In the genomic region with DNA sequence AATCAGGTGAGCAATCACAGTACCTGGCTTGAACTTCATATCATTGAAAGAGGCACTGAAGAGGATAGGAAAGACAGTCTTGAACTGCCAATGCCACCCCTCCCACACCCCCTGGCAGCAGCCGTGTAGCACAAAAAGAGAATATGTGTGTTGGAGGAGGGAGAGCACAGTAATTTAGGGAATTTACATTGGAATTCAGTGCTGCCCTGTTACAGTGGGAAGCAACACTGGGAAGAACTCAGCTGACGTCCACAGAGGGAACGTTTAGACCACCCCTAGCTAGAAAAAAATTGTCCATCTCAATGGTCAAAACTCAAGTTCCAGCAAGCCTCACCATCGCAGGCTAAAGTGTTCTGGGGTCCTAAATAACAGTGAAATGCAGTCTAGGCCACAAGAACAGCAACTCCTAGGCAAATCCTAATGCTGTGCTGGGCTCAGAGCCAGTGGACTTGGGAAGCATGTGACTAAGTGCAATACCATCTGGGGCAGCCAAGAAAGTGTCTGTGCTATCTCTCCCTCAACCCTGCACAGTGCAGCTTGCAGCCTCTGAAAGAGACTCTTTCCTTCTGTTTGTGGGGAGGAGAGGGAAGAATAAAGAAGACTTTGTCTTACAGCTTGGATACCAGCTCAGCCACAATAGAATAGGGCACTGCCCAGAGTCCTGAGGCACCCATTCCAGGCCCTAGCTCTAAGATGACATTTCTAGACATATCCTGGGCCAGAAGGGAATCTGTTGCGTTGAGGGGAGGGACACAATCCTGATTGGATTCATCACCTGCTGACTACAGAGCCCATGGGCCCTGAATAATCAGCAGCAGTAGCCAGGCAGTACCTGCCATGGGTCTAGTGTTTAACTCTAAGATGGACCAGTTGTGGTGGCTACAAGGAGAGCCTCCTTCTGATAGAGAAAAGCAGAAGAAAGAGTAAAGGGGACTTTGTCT, we compare ENCODE assay signal across 8 cellular contexts.
A peak's percentile ranks its signal among the peaks of the same experiment; 100 is the strongest.
DNase-seq lines count a peak whose midpoint lies in the region; ATAC-seq and TF ChIP-seq lines count a peak whose summit lies in the region.

No MANE protein-coding gene starts in this region.

- TF ChIP-seq CTCF in mammary epithelial cell (conservative IDR thresholded peaks at IDR 0.05 in 1 of 2, IDR thresholded peaks at IDR 0.05 in 1 of 2; ENCODE audit: extremely low read depth in 1 of 2, insufficient read depth in 1 of 2, low read depth in 1 of 2, low read length in 2 of 2) (no peak), thyroid gland (IDR thresholded peaks at IDR 0.05) (no peak), nephron progenitor cell (IDR thresholded peaks at IDR 0.05) (no peak), endothelial cell (IDR thresholded peaks at IDR 0.05; ENCODE audit: unreplicated experiment) (no peak)

- H3K9me3 ChIP-seq in mammary epithelial cell (replicated peaks; ENCODE audit: insufficient read depth, low read length) (no peaks in the 10 kb centered on the region), thyroid gland (no peaks in the 10 kb centered on the region)

- BruUV-seq in mammary epithelial cell (replicated peaks; lab: Mats Ljungman, UMichigan) = no TSS peak

- intact Hi-C loops in mammary epithelial cell (cut with micrococcal nuclease) (no loop called here), thyroid gland (cut with DNase I) (no loop called here)

- H3K27me3 Mint-ChIP-seq in nephron progenitor cell (ENCODE audit: low read depth, poor library complexity) (peaks cover 4% of the 10 kb centered on the region), endothelial cell (ENCODE audit: unreplicated experiment) (no peaks in the 10 kb centered on the region)

- dilution Hi-C loops in mammary epithelial cell (cut with HindIII; ENCODE audit: low sequenced_read_pairs) = no loop called here

- H3K4me3 Mint-ChIP-seq in nephron progenitor cell = no peak overlapping the region
- no peak overlapping the region for H3K4me3 Mint-ChIP-seq in endothelial cell (ENCODE audit: unreplicated experiment)

- no peak overlapping the region for H3K27ac Mint-ChIP-seq in nephron progenitor cell
- no peak overlapping the region for H3K27ac Mint-ChIP-seq in endothelial cell (ENCODE audit: unreplicated experiment)

- DNase-seq in mammary epithelial cell = peak; percentile 84
- DNase-seq in kidney tubule cell (ENCODE audit: low spot score) = peak; percentile 88
- DNase-seq in thyroid gland = peak; percentile 82 to 87
- DNase-seq in nephron progenitor cell = no peak
- no peak for DNase-seq in Kasumi-1 (lab: John Stamatoyannopoulos, UW)
- DNase-seq in endothelial cell (ENCODE audit: low spot score) = no peak

- WGBS in mammary epithelial cell (ENCODE audit: low coverage, missing lambda C conversion rate) = 0% methylated on average over 3 of the region's 5 CpGs
- 45 to 48% methylated on average over 4 to 5 of the region's 5 CpGs for WGBS in thyroid gland, 2 donors

- H3K4me1 Mint-ChIP-seq in nephron progenitor cell (peaks cover 4% of the 10 kb centered on the region), endothelial cell (ENCODE audit: unreplicated experiment) (no peaks in the 10 kb centered on the region)

- no peaks in the 10 kb centered on the region for H3K79me2 ChIP-seq in mammary epithelial cell (ENCODE audit: insufficient read depth, low read length)

- H3K4me2 ChIP-seq in mammary epithelial cell (ENCODE audit: insufficient read depth, low read depth, low read length) = peak overlapping the region; percentile 15

- CTCF ChIA-PET in mammary epithelial cell (lab: Charles Lee; ENCODE audit: low non-redundant PET) = no interaction called here

- H3K4me3 ChIP-seq in mammary epithelial cell (replicated peaks in 1 of 3; ENCODE audit: insufficient read depth in 1 of 3, low read depth in 2 of 3, low read length in 3 of 3) (no peak overlapping the region), thyroid gland (replicated peaks in 1 of 3) (no peak overlapping the region)

- H3K27me3 ChIP-seq in mammary epithelial cell (ENCODE audit: insufficient read depth, low read length) (no peaks in the 10 kb centered on the region), thyroid gland (no peaks in the 10 kb centered on the region)

- ATAC-seq in GM18868 (IDR thresholded peaks at IDR 0.05; ENCODE audit: unreplicated experiment) = no peak

- in situ Hi-C loops in mammary epithelial cell (cut with MboI; ENCODE audit: low sequenced_read_pairs in 2 of 2) = no loop called here

- H2AFZ ChIP-seq in mammary epithelial cell (ENCODE audit: low read depth, low read length) = peak overlapping the region; percentile 65

- H3K36me3 ChIP-seq in mammary epithelial cell (ENCODE audit: insufficient read depth, low read length) (no peaks in the 10 kb centered on the region), thyroid gland (no peaks in the 10 kb centered on the region)

- no peak overlapping the region for H3K27ac ChIP-seq in mammary epithelial cell (ENCODE audit: insufficient read depth, low read depth, low read length)
- peak overlapping the region; percentile 42 to 60 (median 46) for H3K27ac ChIP-seq in thyroid gland

- H4K20me1 ChIP-seq in mammary epithelial cell (ENCODE audit: insufficient read depth, low read length) = no peaks in the 10 kb centered on the region

- TF ChIP-seq EP300 in Ishikawa (IDR thresholded peaks at IDR 0.05; ENCODE audit: borderline replicate concordance) = no peak

- TF ChIP-seq RAD21 in Ishikawa (IDR thresholded peaks at IDR 0.05; ENCODE audit: low read depth) = no peak

- no peak for TF ChIP-seq POLR2A in thyroid gland (IDR thresholded peaks at IDR 0.05)

- H3K4me1 ChIP-seq in mammary epithelial cell (ENCODE audit: insufficient read depth, low read length) (peaks cover 24% of the 10 kb centered on the region), thyroid gland (peaks cover 9 to 15% of the 10 kb centered on the region in 2 donors)

- no peak overlapping the region for H3K9ac ChIP-seq in mammary epithelial cell (ENCODE audit: insufficient read depth, low read length)

- H3K36me3 Mint-ChIP-seq in nephron progenitor cell (ENCODE audit: low read depth) (peaks cover 38% of the 10 kb centered on the region), endothelial cell (ENCODE audit: low read depth, unreplicated experiment) (no peaks in the 10 kb centered on the region)

- peaks cover 66% of the 10 kb centered on the region for H3K9me3 Mint-ChIP-seq in nephron progenitor cell
- no peaks in the 10 kb centered on the region for H3K9me3 Mint-ChIP-seq in endothelial cell (ENCODE audit: unreplicated experiment)

TF ChIP-seq in Ishikawa, 13 proteins besides CTCF, POLR2A, EP300 and RAD21:
- TF ChIP-seq YY1 (IDR thresholded peaks at IDR 0.05; ENCODE audit: low read depth) (no peak), EGR1 (IDR thresholded peaks at IDR 0.05) (no peak), CEBPB (IDR thresholded peaks at IDR 0.05) (no peak), TAF1 (IDR thresholded peaks at IDR 0.05; ENCODE audit: low read depth) (no peak), NFIC (IDR thresholded peaks at IDR 0.05) (peak; percentile 45), TCF12 (IDR thresholded peaks at IDR 0.05; ENCODE audit: low read depth) (no peak), ZBTB7A (IDR thresholded peaks at IDR 0.05; ENCODE audit: low read depth) (no peak), FOXM1 (IDR thresholded peaks at IDR 0.05; ENCODE audit: borderline replicate concordance, low read depth) (no peak), CREB1 (IDR thresholded peaks at IDR 0.05; ENCODE audit: low read depth) (no peak), TEAD4 (IDR thresholded peaks at IDR 0.05) (peak; percentile 74)
- TF ChIP-seq, protein P1, sequence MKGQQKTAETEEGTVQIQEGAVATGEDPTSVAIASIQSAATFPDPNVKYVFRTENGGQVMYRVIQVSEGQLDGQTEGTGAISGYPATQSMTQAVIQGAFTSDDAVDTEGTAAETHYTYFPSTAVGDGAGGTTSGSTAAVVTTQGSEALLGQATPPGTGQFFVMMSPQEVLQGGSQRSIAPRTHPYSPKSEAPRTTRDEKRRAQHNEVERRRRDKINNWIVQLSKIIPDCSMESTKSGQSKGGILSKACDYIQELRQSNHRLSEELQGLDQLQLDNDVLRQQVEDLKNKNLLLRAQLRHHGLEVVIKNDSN (IDR thresholded peaks at IDR 0.05) = no peak
- TF ChIP-seq, protein P2, sequence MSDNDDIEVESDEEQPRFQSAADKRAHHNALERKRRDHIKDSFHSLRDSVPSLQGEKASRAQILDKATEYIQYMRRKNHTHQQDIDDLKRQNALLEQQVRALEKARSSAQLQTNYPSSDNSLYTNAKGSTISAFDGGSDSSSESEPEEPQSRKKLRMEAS (IDR thresholded peaks at IDR 0.05) = no peak
- TF ChIP-seq, protein P3, sequence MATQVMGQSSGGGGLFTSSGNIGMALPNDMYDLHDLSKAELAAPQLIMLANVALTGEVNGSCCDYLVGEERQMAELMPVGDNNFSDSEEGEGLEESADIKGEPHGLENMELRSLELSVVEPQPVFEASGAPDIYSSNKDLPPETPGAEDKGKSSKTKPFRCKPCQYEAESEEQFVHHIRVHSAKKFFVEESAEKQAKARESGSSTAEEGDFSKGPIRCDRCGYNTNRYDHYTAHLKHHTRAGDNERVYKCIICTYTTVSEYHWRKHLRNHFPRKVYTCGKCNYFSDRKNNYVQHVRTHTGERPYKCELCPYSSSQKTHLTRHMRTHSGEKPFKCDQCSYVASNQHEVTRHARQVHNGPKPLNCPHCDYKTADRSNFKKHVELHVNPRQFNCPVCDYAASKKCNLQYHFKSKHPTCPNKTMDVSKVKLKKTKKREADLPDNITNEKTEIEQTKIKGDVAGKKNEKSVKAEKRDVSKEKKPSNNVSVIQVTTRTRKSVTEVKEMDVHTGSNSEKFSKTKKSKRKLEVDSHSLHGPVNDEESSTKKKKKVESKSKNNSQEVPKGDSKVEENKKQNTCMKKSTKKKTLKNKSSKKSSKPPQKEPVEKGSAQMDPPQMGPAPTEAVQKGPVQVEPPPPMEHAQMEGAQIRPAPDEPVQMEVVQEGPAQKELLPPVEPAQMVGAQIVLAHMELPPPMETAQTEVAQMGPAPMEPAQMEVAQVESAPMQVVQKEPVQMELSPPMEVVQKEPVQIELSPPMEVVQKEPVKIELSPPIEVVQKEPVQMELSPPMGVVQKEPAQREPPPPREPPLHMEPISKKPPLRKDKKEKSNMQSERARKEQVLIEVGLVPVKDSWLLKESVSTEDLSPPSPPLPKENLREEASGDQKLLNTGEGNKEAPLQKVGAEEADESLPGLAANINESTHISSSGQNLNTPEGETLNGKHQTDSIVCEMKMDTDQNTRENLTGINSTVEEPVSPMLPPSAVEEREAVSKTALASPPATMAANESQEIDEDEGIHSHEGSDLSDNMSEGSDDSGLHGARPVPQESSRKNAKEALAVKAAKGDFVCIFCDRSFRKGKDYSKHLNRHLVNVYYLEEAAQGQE (IDR thresholded peaks at IDR 0.05; ENCODE audit: low read depth) = no peak

Comparison
In these comparisons a context has a peak if more than half of its experiments do, and no peak if none do; other contexts are left out.
1. DNase-seq: peak in mammary epithelial cell (single experiment), kidney tubule cell (single experiment) and thyroid gland (2 of 2); none in nephron progenitor cell (single experiment), Kasumi-1 (0 of 2) and endothelial cell (single experiment).